In genomic region chr17:34360571-34360970, GRCh38 we compare ENCODE assay signal across 1 cellular context.
TF ChIP-seq lines count a peak whose summit lies in the region.

No MANE protein-coding gene starts in this region.

TF ChIP-seq in IMR-90, 13 proteins besides CTCF, POLR2A, EP300 and RAD21:
- TF ChIP-seq FOS (IDR thresholded peaks at IDR 0.05; ENCODE audit: low read depth, low read length) = no peak
- no peak for TF ChIP-seq ELK1 (IDR thresholded peaks at IDR 0.05; ENCODE audit: borderline replicate concordance, low read depth, low read length)
- TF ChIP-seq RFX5 (IDR thresholded peaks at IDR 0.05; ENCODE audit: low read depth, low read length) = no peak
- no peak for TF ChIP-seq USF2 (IDR thresholded peaks at IDR 0.05; ENCODE audit: low read depth, low read length)
- no peak for TF ChIP-seq CHD1 (IDR thresholded peaks at IDR 0.05; ENCODE audit: low read depth, low read length)
- TF ChIP-seq SMC3 (IDR thresholded peaks at IDR 0.05; ENCODE audit: low read depth, low read length) = no peak
- no peak for TF ChIP-seq NFE2L2 (IDR thresholded peaks at IDR 0.05; ENCODE audit: low read depth, low read length)
